Comparison of ENCODE assay signal across 1 cellular context in genomic region chr7:92528958-92529264, GRCh38.
A peak's percentile ranks its signal among the peaks of the same experiment; 100 is the strongest.
TF ChIP-seq lines count a peak whose summit lies in the region.

No MANE protein-coding gene starts in this region.

TF ChIP-seq in A549, 52 proteins besides CTCF, POLR2A, EP300 and RAD21:
- TF ChIP-seq ZC3H11A (IDR thresholded peaks at IDR 0.05) (no peak), TFCP2L1 (CRISPR knock-in tag; IDR thresholded peaks at IDR 0.05) (no peak), CHD2 (IDR thresholded peaks at IDR 0.05; ENCODE audit: low read length, partially characterized antibody) (no peak), HOXB13 (CRISPR knock-in tag; IDR thresholded peaks at IDR 0.05; ENCODE audit: low read depth) (no peak), KDM5A (IDR thresholded peaks at IDR 0.05) (peak; percentile 95), SMC3 (IDR thresholded peaks at IDR 0.05) (no peak), PHF8 (IDR thresholded peaks at IDR 0.05; ENCODE audit: borderline replicate concordance, low read depth) (peak; percentile 59; the same call in 1 of the 2 replicates)
- TF ChIP-seq, protein P1, sequence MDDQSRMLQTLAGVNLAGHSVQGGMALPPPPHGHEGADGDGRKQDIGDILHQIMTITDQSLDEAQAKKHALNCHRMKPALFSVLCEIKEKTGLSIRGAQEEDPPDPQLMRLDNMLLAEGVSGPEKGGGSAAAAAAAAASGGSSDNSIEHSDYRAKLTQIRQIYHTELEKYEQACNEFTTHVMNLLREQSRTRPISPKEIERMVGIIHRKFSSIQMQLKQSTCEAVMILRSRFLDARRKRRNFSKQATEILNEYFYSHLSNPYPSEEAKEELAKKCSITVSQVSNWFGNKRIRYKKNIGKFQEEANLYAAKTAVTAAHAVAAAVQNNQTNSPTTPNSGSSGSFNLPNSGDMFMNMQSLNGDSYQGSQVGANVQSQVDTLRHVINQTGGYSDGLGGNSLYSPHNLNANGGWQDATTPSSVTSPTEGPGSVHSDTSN (IDR thresholded peaks at IDR 0.05), result no peak
- TF ChIP-seq, protein P2, sequence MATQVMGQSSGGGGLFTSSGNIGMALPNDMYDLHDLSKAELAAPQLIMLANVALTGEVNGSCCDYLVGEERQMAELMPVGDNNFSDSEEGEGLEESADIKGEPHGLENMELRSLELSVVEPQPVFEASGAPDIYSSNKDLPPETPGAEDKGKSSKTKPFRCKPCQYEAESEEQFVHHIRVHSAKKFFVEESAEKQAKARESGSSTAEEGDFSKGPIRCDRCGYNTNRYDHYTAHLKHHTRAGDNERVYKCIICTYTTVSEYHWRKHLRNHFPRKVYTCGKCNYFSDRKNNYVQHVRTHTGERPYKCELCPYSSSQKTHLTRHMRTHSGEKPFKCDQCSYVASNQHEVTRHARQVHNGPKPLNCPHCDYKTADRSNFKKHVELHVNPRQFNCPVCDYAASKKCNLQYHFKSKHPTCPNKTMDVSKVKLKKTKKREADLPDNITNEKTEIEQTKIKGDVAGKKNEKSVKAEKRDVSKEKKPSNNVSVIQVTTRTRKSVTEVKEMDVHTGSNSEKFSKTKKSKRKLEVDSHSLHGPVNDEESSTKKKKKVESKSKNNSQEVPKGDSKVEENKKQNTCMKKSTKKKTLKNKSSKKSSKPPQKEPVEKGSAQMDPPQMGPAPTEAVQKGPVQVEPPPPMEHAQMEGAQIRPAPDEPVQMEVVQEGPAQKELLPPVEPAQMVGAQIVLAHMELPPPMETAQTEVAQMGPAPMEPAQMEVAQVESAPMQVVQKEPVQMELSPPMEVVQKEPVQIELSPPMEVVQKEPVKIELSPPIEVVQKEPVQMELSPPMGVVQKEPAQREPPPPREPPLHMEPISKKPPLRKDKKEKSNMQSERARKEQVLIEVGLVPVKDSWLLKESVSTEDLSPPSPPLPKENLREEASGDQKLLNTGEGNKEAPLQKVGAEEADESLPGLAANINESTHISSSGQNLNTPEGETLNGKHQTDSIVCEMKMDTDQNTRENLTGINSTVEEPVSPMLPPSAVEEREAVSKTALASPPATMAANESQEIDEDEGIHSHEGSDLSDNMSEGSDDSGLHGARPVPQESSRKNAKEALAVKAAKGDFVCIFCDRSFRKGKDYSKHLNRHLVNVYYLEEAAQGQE (IDR thresholded peaks at IDR 0.05), result no peak
